Comparison of ENCODE assay signal across 9 cellular contexts in the genomic region with DNA sequence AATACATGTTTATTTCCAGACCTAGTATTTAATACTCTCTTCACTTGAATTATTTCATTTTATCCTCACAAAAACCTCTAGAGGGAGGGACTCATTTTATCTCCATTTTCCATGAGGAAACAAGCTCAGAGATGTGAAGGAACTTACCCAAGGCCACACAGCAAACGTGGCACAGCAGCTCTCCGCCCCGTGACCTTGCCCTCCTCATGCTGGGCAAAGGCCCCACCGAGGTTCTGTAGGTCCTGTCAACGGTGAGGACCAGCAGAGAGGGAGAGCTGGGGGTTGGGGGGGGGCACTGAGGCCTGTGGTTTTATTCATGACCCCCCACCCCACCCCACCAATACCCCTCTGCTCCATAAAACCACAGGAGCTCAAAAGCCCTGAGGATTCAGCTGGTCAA. TPM values are rescaled to one million over a fixed set of nuclear protein-coding genes. Genes with fewer than 3 reads are reported as not detected.
DNase-seq lines count a peak whose midpoint lies in the region; ATAC-seq and TF ChIP-seq lines count a peak whose summit lies in the region.
"Had no signal": no experiment of that assay in that cellular context is flagged by ENCODE, and none has a peak within 500 bp of the region (broad histone marks: within the 10 kb centered on the region; RNA-seq: fewer than 3 reads in every experiment).

No MANE protein-coding gene starts in this region.

- H3K36me3 ChIP-seq in lower lobe of right lung (peaks cover 22% of the 10 kb centered on the region), thymus (ENCODE audit: control insufficient read depth, insufficient read depth) (no peaks in the 10 kb centered on the region)

- H3K4me3 ChIP-seq in lower lobe of right lung: peak overlapping the region; percentile 23
- H3K4me3 ChIP-seq in thymus (ENCODE audit: low read length): peak overlapping the region; percentile 53

- no peaks in the 10 kb centered on the region for H3K27me3 Mint-ChIP-seq in activated T-cell treated with anti-CD3 and anti-CD28 coated beads, Interleukin-2, amount 50 U/mL, for 72 hours (ENCODE audit: low read depth)
- H3K27me3 Mint-ChIP-seq in activated naive CD8-positive, alpha-beta T cell treated with anti-CD3 and anti-CD28 coated beads, Interleukin-2, amount 10 ng/mL, durations not matched to agents 7 days and 5 days: no peaks in the 10 kb centered on the region

- 76% methylated on average over 5 of the region's 5 CpGs for WGBS in thymus

- H3K4me3 Mint-ChIP-seq in activated T-cell treated with anti-CD3 and anti-CD28 coated beads, Interleukin-2, amount 50 U/mL, for 72 hours: peak overlapping the region; percentile 91 to 92
- H3K4me3 Mint-ChIP-seq in activated naive CD8-positive, alpha-beta T cell treated with anti-CD3 and anti-CD28 coated beads, Interleukin-2, amount 10 ng/mL, durations not matched to agents 7 days and 5 days: peak overlapping the region; percentile 90

- H3K4me1 ChIP-seq in lower lobe of right lung (peaks cover 72% of the 10 kb centered on the region), thymus (ENCODE audit: control insufficient read depth, insufficient read depth, low read length) (peaks cover 6% of the 10 kb centered on the region)

- intact Hi-C loops in lower lobe of right lung (cut with DNase I): no loop called here

- H3K27me3 ChIP-seq in lower lobe of right lung (ENCODE audit: low read depth): no peaks in the 10 kb centered on the region
- no peaks in the 10 kb centered on the region for H3K27me3 ChIP-seq in thymus (ENCODE audit: control insufficient read depth, insufficient read depth)

- no peaks in the 10 kb centered on the region for H3K9me3 Mint-ChIP-seq in activated T-cell treated with anti-CD3 and anti-CD28 coated beads, Interleukin-2, amount 50 U/mL, for 72 hours
- H3K9me3 Mint-ChIP-seq in activated naive CD8-positive, alpha-beta T cell treated with anti-CD3 and anti-CD28 coated beads, Interleukin-2, amount 10 ng/mL, durations not matched to agents 7 days and 5 days: no peaks in the 10 kb centered on the region

- H3K27ac ChIP-seq in lower lobe of right lung (peak overlapping the region; percentile 77), thymus (ENCODE audit: low read depth) (peak overlapping the region; percentile 66)

- H3K4me1 Mint-ChIP-seq in activated T-cell treated with anti-CD3 and anti-CD28 coated beads, Interleukin-2, amount 50 U/mL, for 72 hours (ENCODE audit: low read depth): peaks cover 29% of the 10 kb centered on the region
- H3K4me1 Mint-ChIP-seq in activated naive CD8-positive, alpha-beta T cell treated with anti-CD3 and anti-CD28 coated beads, Interleukin-2, amount 10 ng/mL, durations not matched to agents 7 days and 5 days: peaks cover 21% of the 10 kb centered on the region

- H3K36me3 Mint-ChIP-seq in activated T-cell treated with anti-CD3 and anti-CD28 coated beads, Interleukin-2, amount 50 U/mL, for 72 hours (ENCODE audit: insufficient read depth in 2 of 2): no peaks in the 10 kb centered on the region
- H3K36me3 Mint-ChIP-seq in activated naive CD8-positive, alpha-beta T cell treated with anti-CD3 and anti-CD28 coated beads, Interleukin-2, amount 10 ng/mL, durations not matched to agents 7 days and 5 days: no peaks in the 10 kb centered on the region

- H3K9me3 ChIP-seq in lower lobe of right lung: no peaks in the 10 kb centered on the region
- no peaks in the 10 kb centered on the region for H3K9me3 ChIP-seq in thymus (ENCODE audit: control insufficient read depth)

- POLR2A ChIA-PET in activated naive CD8-positive, alpha-beta T cell treated with anti-CD3 and anti-CD28 coated beads, Interleukin-2, amount 10 ng/mL, durations not matched to agents 7 days and 5 days (lab: Charles Lee): interaction anchor here (1.0 to 3.5 kb wide), 8 partner anchors 8 to 262 kb away, joined by 5 to 33 read pairs (median 10); a partner anchor contains a TSS

- no peak for ATAC-seq in activated T-cell treated with anti-CD3 and anti-CD28 coated beads, Interleukin-2, amount 50 U/mL, for 72 hours (replicated peaks in 1 of 2)
- ATAC-seq in activated naive CD8-positive, alpha-beta T cell treated with anti-CD3 and anti-CD28 coated beads, Interleukin-2, amount 10 ng/mL, durations not matched to agents 7 days and 5 days (ENCODE audit: low read depth): no peak
- ATAC-seq in lower lobe of right lung (no peak), GM21576 (IDR thresholded peaks at IDR 0.05; ENCODE audit: unreplicated experiment) (no peak), GM18520 (IDR thresholded peaks at IDR 0.05; ENCODE audit: unreplicated experiment) (no peak)

- no peak for TF ChIP-seq CTCF in lower lobe of right lung (IDR thresholded peaks at IDR 0.05)

- peak overlapping the region; percentile 57 for H3K27ac Mint-ChIP-seq in activated T-cell treated with anti-CD3 and anti-CD28 coated beads, Interleukin-2, amount 50 U/mL, for 72 hours
- H3K27ac Mint-ChIP-seq in activated naive CD8-positive, alpha-beta T cell treated with anti-CD3 and anti-CD28 coated beads, Interleukin-2, amount 10 ng/mL, durations not matched to agents 7 days and 5 days: peak overlapping the region; percentile 91

- no peak for DNase-seq in activated T-cell treated with anti-CD3 and anti-CD28 coated beads, Interleukin-2, amount 50 U/mL, for 72 hours
- no peak for DNase-seq in activated T-cell treated with anti-CD3 and anti-CD28 coated beads, Interleukin-2, amount 50 U/mL, for 48 hours
- no peak for DNase-seq in activated naive CD8-positive, alpha-beta T cell treated with anti-CD3 and anti-CD28 coated beads, Interleukin-2, amount 10 ng/mL, durations not matched to agents 7 days and 5 days
- DNase-seq in lower lobe of right lung (no peak), SW 1271 (lab: John Stamatoyannopoulos, UW) (no peak)

RNA-seq across cellular contexts. Expression of a gene that starts 40.9 kb away (rescaled TPM):
- total RNA-seq in activated T-cell treated with anti-CD3 and anti-CD28 coated beads, Interleukin-2, amount 50 U/mL, for 72 hours: not detected
- total RNA-seq in activated naive CD8-positive, alpha-beta T cell treated with anti-CD3 and anti-CD28 coated beads, Interleukin-2, amount 10 ng/mL, durations not matched to agents 7 days and 5 days: not detected
- 1.3 TPM for total RNA-seq in lower lobe of right lung
- 0.48 TPM for polyA plus RNA-seq in thymus
- total RNA-seq: HT1080 had no signal
